ENCODE assay signal across 10 cellular contexts in genomic region chr20:10637563-10637962, GRCh38. TPM values are rescaled to one million over a fixed set of nuclear protein-coding genes. Genes with fewer than 3 reads are reported as not detected.
DNase-seq lines count a peak whose midpoint lies in the region; ATAC-seq and TF ChIP-seq lines count a peak whose summit lies in the region.
"Had no signal": no experiment of that assay in that cellular context is flagged by ENCODE, and none has a peak within 500 bp of the region (broad histone marks: within the 10 kb centered on the region; RNA-seq: fewer than 3 reads in every experiment).

No MANE protein-coding gene starts in this region.

- H3K9me3 ChIP-seq in heart left ventricle (no peaks in the 10 kb centered on the region), ectodermal cell (ENCODE audit: control insufficient read depth, low read length) (no peaks in the 10 kb centered on the region), muscle layer of colon (ENCODE audit: low read length) (no peaks in the 10 kb centered on the region), upper lobe of left lung (no peaks in the 10 kb centered on the region)
- H3K9me3 ChIP-seq: adrenal gland had no signal

- no peaks in the 10 kb centered on the region for H3K27me3 ChIP-seq in heart left ventricle
- no peaks in the 10 kb centered on the region for H3K27me3 ChIP-seq in ectodermal cell (ENCODE audit: control insufficient read depth, insufficient read depth, low read length, poor library complexity, severe bottlenecking)
- no peaks in the 10 kb centered on the region for H3K27me3 ChIP-seq in muscle layer of colon (ENCODE audit: control insufficient read depth in 1 of 2, insufficient read depth in 2 of 2, low read length in 2 of 2)
- no peaks in the 10 kb centered on the region for H3K27me3 ChIP-seq in upper lobe of left lung
- H3K27me3 ChIP-seq: adrenal gland had no signal

- no peak overlapping the region for H3K4me3 ChIP-seq in heart left ventricle
- H3K4me3 ChIP-seq in ectodermal cell (ENCODE audit: insufficient read depth, low read depth, low read length), result no peak overlapping the region
- no peak overlapping the region for H3K4me3 ChIP-seq in muscle layer of colon (ENCODE audit: low read depth in 1 of 2, low read length in 2 of 2)
- H3K4me3 ChIP-seq in upper lobe of left lung, result no peak overlapping the region
- H3K4me3 ChIP-seq: adrenal gland had no signal

- 64 to 79% (median 74%) methylated on average over 6 of the region's 6 CpGs for WGBS in heart left ventricle, 4 donors
- 3 to 6% methylated on average over 6 of the region's 6 CpGs for WGBS in ectodermal cell, 2 experiments
- WGBS in upper lobe of left lung, 2 donors, result 61 to 74% methylated on average over 6 of the region's 6 CpGs

- TF ChIP-seq CTCF in heart left ventricle (IDR thresholded peaks at IDR 0.05), result no peak
- no peak for TF ChIP-seq CTCF in upper lobe of left lung (IDR thresholded peaks at IDR 0.05)

- TF ChIP-seq POLR2A in heart left ventricle (IDR thresholded peaks at IDR 0.05), result no peak
- TF ChIP-seq POLR2A in upper lobe of left lung (IDR thresholded peaks at IDR 0.05), result no peak

- intact Hi-C loops in heart left ventricle (cut with DNase I) (loop anchor here in 2 of 10 donors (5.0 kb wide), 2 partner anchors 55 to 80 kb away; no protein-coding TSS in a partner anchor), left cardiac atrium (cut with DNase I) (no loop called here)

- H3K36me3 ChIP-seq in heart left ventricle, result peaks cover 0 to 55% (median 45%) of the 10 kb centered on the region in 9 donors
- peaks cover 30% of the 10 kb centered on the region for H3K36me3 ChIP-seq in ectodermal cell (ENCODE audit: control insufficient read depth, insufficient read depth, low read length)
- peaks cover 36% of the 10 kb centered on the region for H3K36me3 ChIP-seq in muscle layer of colon (ENCODE audit: insufficient read depth, low read length)
- H3K36me3 ChIP-seq in upper lobe of left lung, result peaks cover 28 to 50% (median 37%) of the 10 kb centered on the region in 4 donors

- peaks cover 7 to 88% (median 58%) of the 10 kb centered on the region in 12 donors for H3K4me1 ChIP-seq in heart left ventricle
- peaks cover 80% of the 10 kb centered on the region for H3K4me1 ChIP-seq in ectodermal cell (ENCODE audit: control insufficient read depth, insufficient read depth, low read length)
- peaks cover 55% of the 10 kb centered on the region for H3K4me1 ChIP-seq in muscle layer of colon (ENCODE audit: insufficient read depth, low read length)
- peaks cover 13 to 21% (median 20%) of the 10 kb centered on the region in 4 donors for H3K4me1 ChIP-seq in upper lobe of left lung

- ATAC-seq in heart left ventricle, result no peak
- no peak for ATAC-seq in left cardiac atrium
- no peak for ATAC-seq in upper lobe of left lung (ENCODE audit: low FRiP score in 2 of 2)
- no peak for ATAC-seq in left lobe of liver

- H3K27ac ChIP-seq in heart left ventricle (peak overlapping the region; percentile 34 to 81 (median 62)), ectodermal cell (ENCODE audit: insufficient read depth, low read depth, low read length, poor library complexity, severe bottlenecking) (peak overlapping the region; percentile 22), muscle layer of colon (ENCODE audit: low read depth, low read length) (peak overlapping the region; percentile 54), upper lobe of left lung (peak overlapping the region; percentile 31 to 63 (median 47))

- no peak overlapping the region for H3K9ac ChIP-seq in muscle layer of colon (ENCODE audit: low read length)

- DNase-seq in heart left ventricle (no peak), left cardiac atrium (no peak), upper lobe of left lung (no peak), left lobe of liver (ENCODE audit: low spot score) (no peak), NCI-H1694 (lab: John Stamatoyannopoulos, UW) (no peak), UCSD-AML1 (lab: John Stamatoyannopoulos, UW; ENCODE audit: unreplicated experiment) (no peak)
- DNase-seq: adrenal gland, NCI-H1436 treated with DMSO at 0.1 percent for 48 hours had no signal

- TF ChIP-seq EP300 in upper lobe of left lung (IDR thresholded peaks at IDR 0.05), result no peak

RNA-seq across cellular contexts. Expression of gene JAG1, which starts 36.2 kb away (rescaled TPM):
- total RNA-seq in heart left ventricle (10 to 100 TPM; 20.9 to 42.6 (median 29.6) TPM), left cardiac atrium (10 to 100 TPM; 32.4 to 42.3 TPM), upper lobe of left lung (10 to 100 TPM; 37.7 to 57.4 (median 47.0) TPM), left lobe of liver (4.3 TPM)
- polyA plus RNA-seq in heart left ventricle, result 10 to 100 TPM; 12.5 to 12.7 TPM
- polyA plus RNA-seq in ectodermal cell (2013, experiment 1 of 4), result 142 TPM
- 162 TPM for polyA plus RNA-seq in ectodermal cell (2013, experiment 2 of 4)
- 104 TPM for polyA plus RNA-seq in ectodermal cell (2013, experiment 3 of 4)
- 117 TPM for polyA plus RNA-seq in ectodermal cell (2013, experiment 4 of 4)
